In genomic region chr7:1847260-1848001, GRCh38 we compare ENCODE assay signal across 16 cellular contexts.
DNase-seq lines count a peak whose midpoint lies in the region; ATAC-seq and TF ChIP-seq lines count a peak whose summit lies in the region.
"Had no signal": no experiment of that assay in that cellular context is flagged by ENCODE, and none has a peak within 500 bp of the region (broad histone marks: within the 10 kb centered on the region; RNA-seq: fewer than 3 reads in every experiment).

No MANE protein-coding gene starts in this region.

- peak overlapping the region; percentile 90 for H3K27ac Mint-ChIP-seq in nephron progenitor cell
- H3K27ac Mint-ChIP-seq in activated T-cell treated with anti-CD3 and anti-CD28 coated beads, Interleukin-2, amount 50 U/mL, for 72 hours: no peak overlapping the region
- H3K27ac Mint-ChIP-seq: activated CD8-positive, alpha-beta T cell treated with anti-CD3 and anti-CD28 coated beads, Interleukin-2, amount 10 ng/mL, durations not matched to agents 7 days and 5 days; T-helper 17 cell had no signal

- H3K27me3 ChIP-seq in left ventricle myocardium inferior (ENCODE audit: low read depth) (no peaks in the 10 kb centered on the region), aorta (ENCODE audit: control insufficient read depth in 1 of 2, insufficient read depth in 2 of 2, low read length in 1 of 2) (no peaks in the 10 kb centered on the region)

- peaks cover 6% of the 10 kb centered on the region for H3K36me3 Mint-ChIP-seq in nephron progenitor cell (ENCODE audit: low read depth)
- no peaks in the 10 kb centered on the region for H3K36me3 Mint-ChIP-seq in activated T-cell treated with anti-CD3 and anti-CD28 coated beads, Interleukin-2, amount 50 U/mL, for 72 hours (ENCODE audit: insufficient read depth in 2 of 2)

- H3K4me3 ChIP-seq in left ventricle myocardium inferior: no peak overlapping the region
- no peak overlapping the region for H3K4me3 ChIP-seq in aorta (ENCODE audit: low read length in 2 of 2)
- H3K4me3 ChIP-seq: HAP-1 had no signal

- H3K27ac ChIP-seq in left ventricle myocardium inferior (replicated peaks) (no peak overlapping the region), aorta (ENCODE audit: low read depth in 1 of 2, low read length in 2 of 2) (no peak overlapping the region)
- H3K27ac ChIP-seq: C4-2B had no signal

- 93 to 98% methylated on average over 30 of the region's 30 CpGs for WGBS in aorta, 2 donors

- peak; percentile 63 for DNase-seq in Right ventricle myocardium inferior (ENCODE audit: missing footprints)
- no peak for DNase-seq in left ventricle myocardium inferior
- DNase-seq in erythroblast (lab: John Stamatoyannopoulos, UW): no peak
- DNase-seq in nephron progenitor cell: peak; percentile 5
- DNase-seq in aorta: peak; percentile 44 to 66
- DNase-seq in NAMALWA (ENCODE audit: low spot score): no peak
- no peak for DNase-seq in activated T-cell treated with anti-CD3 and anti-CD28 coated beads, Interleukin-2, amount 50 U/mL, for 72 hours
- no peak for DNase-seq in SIG-M5 (lab: John Stamatoyannopoulos, UW)
- DNase-seq: activated CD8-positive, alpha-beta T cell treated with anti-CD3 and anti-CD28 coated beads, Interleukin-2, amount 10 ng/mL, durations not matched to agents 7 days and 5 days; foreskin melanocyte; NCI-H1436; NCI-H2171 treated with DMSO at 0.1 percent for 48 hours; NCI-H69 had no signal

- TF ChIP-seq CTCF in left ventricle myocardium inferior (IDR thresholded peaks at IDR 0.05; ENCODE audit: borderline replicate concordance): no peak
- TF ChIP-seq CTCF in nephron progenitor cell (IDR thresholded peaks at IDR 0.05): no peak

- ATAC-seq in Right ventricle myocardium inferior (no peak), aorta (ENCODE audit: low FRiP score) (no peak)
- no peak for ATAC-seq in activated T-cell treated with anti-CD3 and anti-CD28 coated beads, Interleukin-2, amount 50 U/mL, for 72 hours (replicated peaks in 1 of 2)
- ATAC-seq: activated CD8-positive, alpha-beta T cell treated with anti-CD3 and anti-CD28 coated beads, Interleukin-2, amount 10 ng/mL, durations not matched to agents 7 days and 5 days; T-helper 17 cell had no signal

- intact Hi-C loops in Right ventricle myocardium inferior (cut with DNase I) (no loop called here), left ventricle myocardium inferior (cut with micrococcal nuclease) (no loop called here), aorta (cut with DNase I) (no loop called here)

- H3K4me1 ChIP-seq in left ventricle myocardium inferior (no peaks in the 10 kb centered on the region), aorta (ENCODE audit: control insufficient read depth in 1 of 2, insufficient read depth in 2 of 2, low read length in 2 of 2) (no peaks in the 10 kb centered on the region)
- H3K4me1 ChIP-seq: HAP-1 had no signal

- no peaks in the 10 kb centered on the region for H3K9me3 Mint-ChIP-seq in nephron progenitor cell
- no peaks in the 10 kb centered on the region for H3K9me3 Mint-ChIP-seq in activated T-cell treated with anti-CD3 and anti-CD28 coated beads, Interleukin-2, amount 50 U/mL, for 72 hours

- H3K36me3 ChIP-seq in left ventricle myocardium inferior (no peaks in the 10 kb centered on the region), aorta (ENCODE audit: control insufficient read depth in 1 of 2, insufficient read depth in 2 of 2, low read length in 1 of 2) (no peaks in the 10 kb centered on the region)
- H3K36me3 ChIP-seq: HAP-1 had no signal

- TF ChIP-seq POLR2A in erythroblast (IDR thresholded peaks at IDR 0.05; ENCODE audit: low read length): peak; percentile 4

- no peak overlapping the region for H3K4me3 Mint-ChIP-seq in nephron progenitor cell
- no peak overlapping the region for H3K4me3 Mint-ChIP-seq in activated T-cell treated with anti-CD3 and anti-CD28 coated beads, Interleukin-2, amount 50 U/mL, for 72 hours
- H3K4me3 Mint-ChIP-seq: activated CD8-positive, alpha-beta T cell treated with anti-CD3 and anti-CD28 coated beads, Interleukin-2, amount 10 ng/mL, durations not matched to agents 7 days and 5 days; T-helper 17 cell had no signal

- H3K4me1 Mint-ChIP-seq in nephron progenitor cell: peaks cover 65% of the 10 kb centered on the region
- H3K4me1 Mint-ChIP-seq in activated T-cell treated with anti-CD3 and anti-CD28 coated beads, Interleukin-2, amount 50 U/mL, for 72 hours (ENCODE audit: low read depth): no peaks in the 10 kb centered on the region

- H3K27me3 Mint-ChIP-seq in nephron progenitor cell (ENCODE audit: low read depth, poor library complexity): peaks cover 4% of the 10 kb centered on the region
- H3K27me3 Mint-ChIP-seq in activated T-cell treated with anti-CD3 and anti-CD28 coated beads, Interleukin-2, amount 50 U/mL, for 72 hours (ENCODE audit: low read depth): no peaks in the 10 kb centered on the region
- H3K27me3 Mint-ChIP-seq: T-helper 17 cell had no signal

- no peaks in the 10 kb centered on the region for H3K9me3 ChIP-seq in left ventricle myocardium inferior (replicated peaks)
- no peaks in the 10 kb centered on the region for H3K9me3 ChIP-seq in aorta (ENCODE audit: control insufficient read depth, low read length)
- H3K9me3 ChIP-seq: HAP-1 had no signal

Comparison
In these comparisons a context has a peak if more than half of its experiments do, and no peak if none do; other contexts are left out.
1. DNase-seq: peak in Right ventricle myocardium inferior (single experiment), nephron progenitor cell (single experiment) and aorta (2 of 2); none in left ventricle myocardium inferior (single experiment), erythroblast (0 of 2), NAMALWA (single experiment), activated T-cell treated with anti-CD3 and anti-CD28 coated beads, Interleukin-2, amount 50 U/mL, for 72 hours (0 of 2) and SIG-M5 (single experiment).